ENCODE assay signal across 12 cellular contexts in the genomic region with DNA sequence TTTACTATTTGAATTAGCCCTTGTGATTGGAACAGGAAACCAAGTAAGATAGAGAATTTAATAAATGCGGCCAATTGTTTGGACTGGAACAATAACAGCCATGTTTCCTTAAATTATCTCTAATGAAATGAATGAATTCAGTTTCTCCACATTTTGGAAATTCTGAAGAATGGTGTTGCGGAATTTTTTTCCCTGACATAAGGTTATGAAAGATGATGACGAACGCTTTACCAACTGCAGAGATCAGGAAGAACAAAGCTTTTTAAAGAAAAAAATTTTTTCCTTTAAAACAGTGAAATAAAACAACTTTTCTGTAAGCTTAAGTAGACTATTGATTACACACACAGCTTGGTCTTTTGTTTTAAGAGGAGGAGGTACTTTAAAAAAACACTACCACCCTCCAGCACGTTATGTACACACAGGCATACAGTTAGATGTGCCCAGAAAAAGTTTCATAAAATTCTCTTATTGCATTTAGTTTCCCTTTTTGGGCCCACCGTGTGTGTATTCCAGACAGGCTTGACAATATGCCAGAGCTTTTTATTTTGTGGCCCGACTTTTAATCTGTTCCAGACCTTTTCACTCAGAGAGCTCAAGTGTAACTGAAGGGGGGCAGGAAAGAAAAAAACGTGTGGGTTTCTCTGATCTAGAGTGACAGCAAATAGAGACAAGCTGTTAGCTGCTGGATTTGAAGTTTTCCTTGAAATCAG.
DNase-seq lines count a peak whose midpoint lies in the region; ATAC-seq and TF ChIP-seq lines count a peak whose summit lies in the region.
"Had no signal": no experiment of that assay in that cellular context is flagged by ENCODE, and none has a peak within 500 bp of the region (broad histone marks: within the 10 kb centered on the region; RNA-seq: fewer than 3 reads in every experiment).

No MANE protein-coding gene starts in this region.

- no peaks in the 10 kb centered on the region for H3K36me3 ChIP-seq in HUES48 (ENCODE audit: control insufficient read depth, insufficient read depth, low read length)
- no peaks in the 10 kb centered on the region for H3K36me3 ChIP-seq in thoracic aorta

- H3K4me3 ChIP-seq in HUES48 (ENCODE audit: low read depth, low read length) (no peak overlapping the region), cardiac fibroblast (replicated peaks in 1 of 2; ENCODE audit: low read depth in 2 of 2, low read length in 2 of 2) (no peak overlapping the region), thoracic aorta (peak overlapping the region; percentile 15)

- DNase-seq in cardiac fibroblast (ENCODE audit: low read depth in 2 of 2) = peak; percentile 57 to 63
- peak; percentile 75 for DNase-seq in left kidney (ENCODE audit: low read depth, low spot score)
- no peak for DNase-seq in thoracic aorta (ENCODE audit: low spot score)
- DNase-seq in stimulated activated CD4-positive, alpha-beta T cell treated with anti-CD3 and anti-CD28 coated beads, Interleukin-2, amount 100 ng/mL, for 24 hours = no peak
- DNase-seq in HPDE6-E6E7 (ENCODE audit: extremely low spot score) = no peak
- no peak for DNase-seq in stimulated activated CD4-positive, alpha-beta T cell treated with anti-CD3 and anti-CD28 coated beads, Interleukin-4, amount 100 ng/mL, for 4 hours
- DNase-seq: activated naive CD8-positive, alpha-beta T cell treated with anti-CD3 and anti-CD28 coated beads, Interleukin-2, amount 10 ng/mL, durations not matched to agents 7 days and 5 days; effector memory CD4-positive, alpha-beta T cell; NCI-H1105; RPMI8226 had no signal

- H3K27ac ChIP-seq in HUES48 (ENCODE audit: low read depth, low read length) (peak overlapping the region; percentile 27), thoracic aorta (peak overlapping the region; percentile 45 to 62)

- H3K4me1 ChIP-seq in HUES48 (ENCODE audit: control insufficient read depth, insufficient read depth, low read length) (peaks cover 20% of the 10 kb centered on the region), thoracic aorta (ENCODE audit: control insufficient read depth in 1 of 2, low read depth in 2 of 2) (peaks cover 28 to 59% of the 10 kb centered on the region in 2 donors)

- H3K9me3 ChIP-seq in HUES48 (ENCODE audit: control insufficient read depth, insufficient read depth, low read length) = no peaks in the 10 kb centered on the region
- H3K9me3 ChIP-seq in thoracic aorta = no peaks in the 10 kb centered on the region

- TF ChIP-seq CTCF in cardiac fibroblast (IDR thresholded peaks at IDR 0.05; ENCODE audit: low read depth, low read length) (no peak), thoracic aorta (IDR thresholded peaks at IDR 0.05) (no peak)

- ATAC-seq in thoracic aorta (ENCODE audit: insufficient number of reproducible peaks, low FRiP score, low read depth) (no peak), HG02981 (IDR thresholded peaks at IDR 0.05; ENCODE audit: unreplicated experiment) (no peak)

- H3K9ac ChIP-seq in HUES48 (ENCODE audit: low read depth, low read length) = no peak overlapping the region

- no peaks in the 10 kb centered on the region for H3K27me3 ChIP-seq in HUES48 (ENCODE audit: control insufficient read depth, insufficient read depth, low read length)
- H3K27me3 ChIP-seq in thoracic aorta (replicated peaks; ENCODE audit: insufficient read depth) = no peaks in the 10 kb centered on the region

Comparison
In these comparisons a context has a peak if more than half of its experiments do, and no peak if none do; other contexts are left out.
1. DNase-seq: peak in cardiac fibroblast (2 of 2) and left kidney (single experiment); none in thoracic aorta (single experiment), stimulated activated CD4-positive, alpha-beta T cell treated with anti-CD3 and anti-CD28 coated beads, Interleukin-2, amount 100 ng/mL, for 24 hours (0 of 2), HPDE6-E6E7 (single experiment) and stimulated activated CD4-positive, alpha-beta T cell treated with anti-CD3 and anti-CD28 coated beads, Interleukin-4, amount 100 ng/mL, for 4 hours (0 of 2).